In the genomic region with DNA sequence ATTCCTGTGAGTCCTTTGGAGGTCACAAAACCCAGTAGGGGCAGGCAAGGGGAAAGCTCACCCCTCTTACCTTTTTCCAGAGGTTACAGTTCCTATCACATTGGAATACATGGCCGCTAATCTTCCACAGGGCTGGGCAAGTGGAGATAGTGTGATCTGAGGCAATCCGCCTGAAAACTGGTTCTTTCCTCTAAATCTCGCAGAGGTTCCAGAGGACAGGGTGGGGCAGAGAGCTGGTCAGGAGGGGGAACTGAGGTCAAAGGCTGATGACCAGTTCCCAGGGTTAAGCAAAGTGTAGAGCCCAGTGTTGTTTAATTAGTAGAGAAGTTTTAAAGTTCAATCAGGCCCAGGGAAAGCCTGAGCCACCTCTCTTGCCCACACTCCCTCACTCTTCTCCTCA, we compare ENCODE assay signal across 1 cellular context.
A peak's percentile ranks its signal among the peaks of the same experiment; 100 is the strongest.
TF ChIP-seq lines count a peak whose summit lies in the region.

TSS of gene SERPINC1 (minus strand) at position 179 of the 400 bp plus-strand sequence. CDS start at position 111, 68 bp downstream.

TF ChIP-seq in K562, 482 proteins besides CTCF, POLR2A, EP300 and RAD21 (continues in another document):
- TF ChIP-seq FOXK1 (CRISPR knock-in tag; IDR thresholded peaks at IDR 0.05; ENCODE audit: borderline replicate concordance) = no peak
- TF ChIP-seq MYC (IDR thresholded peaks at IDR 0.05; ENCODE audit: low read depth, low read length) = 0 out of 2 replicates have a peak, but pooled peaks have one; percentile 13
- TF ChIP-seq MYC (CRISPR knock-in tag; IDR thresholded peaks at IDR 0.05; ENCODE audit: borderline replicate concordance, low read depth) = no peak
- TF ChIP-seq ATF1 (CRISPR knock-in tag; IDR thresholded peaks at IDR 0.05) = no peak
- TF ChIP-seq ATF1 (tag; IDR thresholded peaks at IDR 0.05) = no peak
- TF ChIP-seq ZBTB7A (IDR thresholded peaks at IDR 0.05; ENCODE audit: borderline replicate concordance, control insufficient read depth, low read depth, low read length) = no peak
- no peak for TF ChIP-seq ATF2 (CRISPR knock-in tag; IDR thresholded peaks at IDR 0.05)
- TF ChIP-seq, protein P1, sequence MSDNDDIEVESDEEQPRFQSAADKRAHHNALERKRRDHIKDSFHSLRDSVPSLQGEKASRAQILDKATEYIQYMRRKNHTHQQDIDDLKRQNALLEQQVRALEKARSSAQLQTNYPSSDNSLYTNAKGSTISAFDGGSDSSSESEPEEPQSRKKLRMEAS (CRISPR knock-in tag; IDR thresholded peaks at IDR 0.05) = no peak
- TF ChIP-seq, protein P2, sequence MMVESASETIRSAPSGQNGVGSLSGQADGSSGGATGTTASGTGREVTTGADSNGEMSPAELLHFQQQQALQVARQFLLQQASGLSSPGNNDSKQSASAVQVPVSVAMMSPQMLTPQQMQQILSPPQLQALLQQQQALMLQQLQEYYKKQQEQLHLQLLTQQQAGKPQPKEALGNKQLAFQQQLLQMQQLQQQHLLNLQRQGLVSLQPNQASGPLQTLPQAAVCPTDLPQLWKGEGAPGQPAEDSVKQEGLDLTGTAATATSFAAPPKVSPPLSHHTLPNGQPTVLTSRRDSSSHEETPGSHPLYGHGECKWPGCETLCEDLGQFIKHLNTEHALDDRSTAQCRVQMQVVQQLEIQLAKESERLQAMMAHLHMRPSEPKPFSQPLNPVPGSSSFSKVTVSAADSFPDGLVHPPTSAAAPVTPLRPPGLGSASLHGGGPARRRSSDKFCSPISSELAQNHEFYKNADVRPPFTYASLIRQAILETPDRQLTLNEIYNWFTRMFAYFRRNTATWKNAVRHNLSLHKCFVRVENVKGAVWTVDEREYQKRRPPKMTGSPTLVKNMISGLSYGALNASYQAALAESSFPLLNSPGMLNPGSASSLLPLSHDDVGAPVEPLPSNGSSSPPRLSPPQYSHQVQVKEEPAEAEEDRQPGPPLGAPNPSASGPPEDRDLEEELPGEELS (CRISPR knock-in tag; IDR thresholded peaks at IDR 0.05; ENCODE audit: borderline replicate concordance) = no peak
- peak; percentile 32; the same call in 1 of the 2 replicates for TF ChIP-seq TAL1 (IDR thresholded peaks at IDR 0.05)
- no peak for TF ChIP-seq BDP1 (IDR thresholded peaks at IDR 0.05; ENCODE audit: insufficient read depth, insufficient read length)
- no peak for TF ChIP-seq ZC3H8 (IDR thresholded peaks at IDR 0.05)
- peak in 1 of 2 experiments; percentile 19; a peak in 1 of 4 replicates for TF ChIP-seq NRF1 (conservative IDR thresholded peaks at IDR 0.05 in 1 of 2, IDR thresholded peaks at IDR 0.05 in 1 of 2)
- no peak for TF ChIP-seq USF2 (CRISPR knock-in tag; IDR thresholded peaks at IDR 0.05)
- no peak for TF ChIP-seq FUS (optimal IDR thresholded peaks at IDR 0.05; ENCODE audit: low read depth, low read length)
- TF ChIP-seq MECOM (CRISPR knock-in tag; IDR thresholded peaks at IDR 0.05) = no peak
- TF ChIP-seq CEBPB (tag; IDR thresholded peaks at IDR 0.05) = 0 out of 2 replicates have a peak, but pooled peaks have one; percentile 51
- no peak for TF ChIP-seq COPS2 (conservative IDR thresholded peaks at IDR 0.05)
- no peak for TF ChIP-seq MBD2 (IDR thresholded peaks at IDR 0.05; ENCODE audit: borderline replicate concordance, low read depth)
- no peak for TF ChIP-seq ZZZ3 (IDR thresholded peaks at IDR 0.05)
- peak; percentile 37; the same call in 1 of the 2 replicates for TF ChIP-seq ARID1B (IDR thresholded peaks at IDR 0.05)
- no peak for TF ChIP-seq SMARCB1 (IDR thresholded peaks at IDR 0.05; ENCODE audit: insufficient read length, low read depth)
- no peak for TF ChIP-seq POLR2H (tag; IDR thresholded peaks at IDR 0.05; ENCODE audit: low read depth)
- TF ChIP-seq IRF1 (CRISPR knock-in tag; IDR thresholded peaks at IDR 0.05; ENCODE audit: borderline replicate concordance) = no peak
- no peak for TF ChIP-seq STAG1 (CRISPR knock-in tag; IDR thresholded peaks at IDR 0.05; ENCODE audit: borderline replicate concordance)
- TF ChIP-seq RFX5 (IDR thresholded peaks at IDR 0.05; ENCODE audit: low read depth, low read length) = no peak
- TF ChIP-seq, protein P3, sequence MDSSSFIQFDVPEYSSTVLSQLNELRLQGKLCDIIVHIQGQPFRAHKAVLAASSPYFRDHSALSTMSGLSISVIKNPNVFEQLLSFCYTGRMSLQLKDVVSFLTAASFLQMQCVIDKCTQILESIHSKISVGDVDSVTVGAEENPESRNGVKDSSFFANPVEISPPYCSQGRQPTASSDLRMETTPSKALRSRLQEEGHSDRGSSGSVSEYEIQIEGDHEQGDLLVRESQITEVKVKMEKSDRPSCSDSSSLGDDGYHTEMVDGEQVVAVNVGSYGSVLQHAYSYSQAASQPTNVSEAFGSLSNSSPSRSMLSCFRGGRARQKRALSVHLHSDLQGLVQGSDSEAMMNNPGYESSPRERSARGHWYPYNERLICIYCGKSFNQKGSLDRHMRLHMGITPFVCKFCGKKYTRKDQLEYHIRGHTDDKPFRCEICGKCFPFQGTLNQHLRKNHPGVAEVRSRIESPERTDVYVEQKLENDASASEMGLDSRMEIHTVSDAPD (CRISPR knock-in tag; IDR thresholded peaks at IDR 0.05) = no peak
- TF ChIP-seq ZNF449 (CRISPR knock-in tag; IDR thresholded peaks at IDR 0.05) = no peak
- 0 out of 2 replicates have a peak, but pooled peaks have one; percentile 60 for TF ChIP-seq L3MBTL2 (IDR thresholded peaks at IDR 0.05)
- TF ChIP-seq ATF4 (CRISPR knock-in tag; IDR thresholded peaks at IDR 0.05) = no peak
- TF ChIP-seq NELFE (IDR thresholded peaks at IDR 0.05; ENCODE audit: insufficient read depth, insufficient read length) = no peak
- no peak for TF ChIP-seq ZNF780A (CRISPR knock-in tag; IDR thresholded peaks at IDR 0.05)
- TF ChIP-seq ZNF766 (CRISPR knock-in tag; conservative IDR thresholded peaks at IDR 0.05) = 0 out of 2 replicates have a peak, but pooled peaks have one; percentile 26
- no peak for TF ChIP-seq GTF2F1 (IDR thresholded peaks at IDR 0.05; ENCODE audit: low read depth, low read length)
- no peak for TF ChIP-seq ZNF407 (IDR thresholded peaks at IDR 0.05; ENCODE audit: low read depth)
- peak; percentile 43; the same call in 1 of the 2 replicates for TF ChIP-seq CEBPG (CRISPR knock-in tag; IDR thresholded peaks at IDR 0.05)
- 0 out of 4 replicates have a peak, but pooled peaks of 1 of the 2 experiments have one; percentile 26 for TF ChIP-seq CEBPG (tag; conservative IDR thresholded peaks at IDR 0.05 in 1 of 2, IDR thresholded peaks at IDR 0.05 in 1 of 2)
- TF ChIP-seq FOXP1 (CRISPR knock-in tag; IDR thresholded peaks at IDR 0.05) = no peak
- TF ChIP-seq TRIM24 (IDR thresholded peaks at IDR 0.05) = no peak
- no peak for TF ChIP-seq HDAC2 (IDR thresholded peaks at IDR 0.05)
- TF ChIP-seq, protein P4, sequence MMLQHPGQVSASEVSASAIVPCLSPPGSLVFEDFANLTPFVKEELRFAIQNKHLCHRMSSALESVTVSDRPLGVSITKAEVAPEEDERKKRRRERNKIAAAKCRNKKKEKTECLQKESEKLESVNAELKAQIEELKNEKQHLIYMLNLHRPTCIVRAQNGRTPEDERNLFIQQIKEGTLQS (IDR thresholded peaks at IDR 0.05) = peak; percentile 26; the same call in 1 of the 2 replicates
- TF ChIP-seq, protein P4 (CRISPR knock-in tag; conservative IDR thresholded peaks at IDR 0.05) = no peak
- TF ChIP-seq ZKSCAN8 (CRISPR knock-in tag; IDR thresholded peaks at IDR 0.05) = no peak
- TF ChIP-seq ZNF282 (CRISPR knock-in tag; IDR thresholded peaks at IDR 0.05) = no peak
